18 cellular contexts compared by ENCODE assay signal in the genomic region with DNA sequence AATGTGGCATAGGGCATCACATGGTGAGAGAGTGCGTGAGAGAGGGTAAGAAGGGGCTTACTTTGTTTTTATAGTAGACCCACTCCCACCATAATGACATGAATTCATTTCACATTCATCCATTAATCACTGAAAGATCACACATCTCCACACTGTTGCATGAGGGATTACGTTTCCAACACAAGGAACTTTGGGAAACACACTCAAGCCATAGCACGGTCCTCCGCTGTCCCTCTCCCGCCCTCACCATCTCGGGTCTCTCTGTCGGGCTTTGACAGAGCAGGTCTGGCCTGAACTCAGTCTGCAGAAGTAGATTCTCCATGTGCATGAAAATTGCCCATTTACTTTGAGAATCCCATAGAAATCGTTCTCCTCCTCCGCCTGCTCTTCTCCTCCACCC.
DNase-seq lines count a peak whose midpoint lies in the region; ATAC-seq, FAIRE-seq and TF ChIP-seq lines count a peak whose summit lies in the region.
"Had no signal": no experiment of that assay in that cellular context is flagged by ENCODE, and none has a peak within 500 bp of the region (broad histone marks: within the 10 kb centered on the region; RNA-seq: fewer than 3 reads in every experiment).

No MANE protein-coding gene starts in this region.

- no peaks in the 10 kb centered on the region for H3K4me1 Mint-ChIP-seq in activated T-cell treated with anti-CD3 and anti-CD28 coated beads, Interleukin-2, amount 50 U/mL, for 24 hours (ENCODE audit: low read depth)
- H3K4me1 Mint-ChIP-seq: B cell; CD8-positive, alpha-beta memory T cell had no signal

- H3K36me3 ChIP-seq in bronchial epithelial cell (ENCODE audit: control insufficient read depth, insufficient read depth, low read length) (no peaks in the 10 kb centered on the region), mesendoderm (ENCODE audit: control insufficient read depth, insufficient read depth, low read length) (no peaks in the 10 kb centered on the region), testis (ENCODE audit: low read depth, missing control alignments) (no peaks in the 10 kb centered on the region)

- no peak overlapping the region for H3K27ac Mint-ChIP-seq in activated T-cell treated with anti-CD3 and anti-CD28 coated beads, Interleukin-2, amount 50 U/mL, for 24 hours
- H3K27ac Mint-ChIP-seq: B cell; CD8-positive, alpha-beta memory T cell had no signal

- H3K27me3 ChIP-seq in bronchial epithelial cell (ENCODE audit: control insufficient read depth, insufficient read depth, low read length): peaks cover 2% of the 10 kb centered on the region
- H3K27me3 ChIP-seq in mesendoderm (ENCODE audit: insufficient read depth, low read length, poor library complexity): no peaks in the 10 kb centered on the region
- no peaks in the 10 kb centered on the region for H3K27me3 ChIP-seq in testis

- no peaks in the 10 kb centered on the region for H3K79me2 ChIP-seq in mesendoderm (ENCODE audit: control insufficient read depth, insufficient read depth, low read length)

- no peak overlapping the region for H2BK120ac ChIP-seq in mesendoderm (ENCODE audit: low read depth, low read length)

- TF ChIP-seq CTCF in bronchial epithelial cell (IDR thresholded peaks at IDR 0.05; ENCODE audit: insufficient read depth, low read length, severe bottlenecking) (no peak), testis (IDR thresholded peaks at IDR 0.05) (no peak)

- H3K4me2 ChIP-seq in mesendoderm (ENCODE audit: low read length): no peak overlapping the region

- no peak overlapping the region for H2BK15ac ChIP-seq in mesendoderm (replicated peaks; ENCODE audit: low read depth)

- peak; percentile 7 for DNase-seq in activated T-cell treated with anti-CD3 and anti-CD28 coated beads, Interleukin-2, amount 50 U/mL, for 24 hours
- no peak for DNase-seq in activated T-cell treated with anti-CD3 and anti-CD28 coated beads, Interleukin-2, amount 50 U/mL, for 48 hours
- no peak for DNase-seq in bronchial epithelial cell (ENCODE audit: low read depth)
- DNase-seq in mesendoderm: no peak
- DNase-seq in testis: peak; percentile 8
- DNase-seq in NCI-H226: no peak
- no peak for DNase-seq in NOMO-1 treated with DMSO at 0.1 percent for 48 hours (lab: John Stamatoyannopoulos, UW; ENCODE audit: unreplicated experiment)
- DNase-seq: CD8-positive, alpha-beta memory T cell; MM.1S; NCI-H1105; NCI-H1694 treated with DMSO at 0.1 percent for 48 hours; NCI-H510A; NCI-H82; Right ventricle myocardium superior had no signal

- H3K36me3 Mint-ChIP-seq in activated T-cell treated with anti-CD3 and anti-CD28 coated beads, Interleukin-2, amount 50 U/mL, for 24 hours (ENCODE audit: low read depth): no peaks in the 10 kb centered on the region
- H3K36me3 Mint-ChIP-seq: CD8-positive, alpha-beta memory T cell had no signal

- H4K8ac ChIP-seq in mesendoderm (ENCODE audit: low read depth, low read length): no peak overlapping the region

- H3K79me1 ChIP-seq in mesendoderm (ENCODE audit: low read length): no peaks in the 10 kb centered on the region

- H2BK5ac ChIP-seq in mesendoderm (ENCODE audit: low read length): no peak overlapping the region

- H4K5ac ChIP-seq in mesendoderm (ENCODE audit: low read length): no peak overlapping the region

- peak; percentile 58 for FAIRE-seq in bronchial epithelial cell (lab: Jason Lieb, UNC)
- FAIRE-seq: H54 had no signal

- H3K4ac ChIP-seq in mesendoderm (ENCODE audit: low read depth, low read length): no peak overlapping the region

- no peaks in the 10 kb centered on the region for H3K9me3 ChIP-seq in testis

- no peak for ATAC-seq in HG03469 (IDR thresholded peaks at IDR 0.05; ENCODE audit: unreplicated experiment)
- ATAC-seq: Panc1 had no signal

- no peaks in the 10 kb centered on the region for H3K9me3 Mint-ChIP-seq in activated T-cell treated with anti-CD3 and anti-CD28 coated beads, Interleukin-2, amount 50 U/mL, for 24 hours
- H3K9me3 Mint-ChIP-seq: CD8-positive, alpha-beta memory T cell had no signal

- intact Hi-C loops in testis (cut with DNase I; ENCODE audit: low total_unique reads): no loop called here

- H3K4me3 ChIP-seq in bronchial epithelial cell (ENCODE audit: low read depth, low read length) (no peak overlapping the region), mesendoderm (ENCODE audit: low read length) (no peak overlapping the region), testis (no peak overlapping the region)

- H3K56ac ChIP-seq in mesendoderm (ENCODE audit: low read length): no peak overlapping the region

- no peak overlapping the region for H3K4me3 Mint-ChIP-seq in activated T-cell treated with anti-CD3 and anti-CD28 coated beads, Interleukin-2, amount 50 U/mL, for 24 hours
- H3K4me3 Mint-ChIP-seq: B cell; CD8-positive, alpha-beta memory T cell had no signal

- H3K27me3 Mint-ChIP-seq in activated T-cell treated with anti-CD3 and anti-CD28 coated beads, Interleukin-2, amount 50 U/mL, for 24 hours: peaks cover 9% of the 10 kb centered on the region

- H3K4me1 ChIP-seq in mesendoderm (ENCODE audit: control insufficient read depth, low read depth, low read length) (peaks cover 17% of the 10 kb centered on the region), testis (no peaks in the 10 kb centered on the region)

- no peak overlapping the region for H3K23ac ChIP-seq in mesendoderm (ENCODE audit: low read length)

- peak overlapping the region; percentile 2 for H3K27ac ChIP-seq in mesendoderm (ENCODE audit: low read depth, low read length)
- H3K27ac ChIP-seq in testis: no peak overlapping the region

- no CpG with 5 or more reads among the region's 9 CpGs for WGBS in mesendoderm (ENCODE audit: extremely low coverage, insufficient coverage, low lambda C conversion rate)
- 78 to 82% methylated on average over 9 of the region's 9 CpGs for WGBS in testis, 2 donors

- H3K9ac ChIP-seq in mesendoderm (ENCODE audit: low read length): no peak overlapping the region

- no peak for TF ChIP-seq POLR2A in testis (IDR thresholded peaks at IDR 0.05)

- no peak overlapping the region for H2AK5ac ChIP-seq in mesendoderm (ENCODE audit: low read length)

- H3K18ac ChIP-seq in mesendoderm (ENCODE audit: low read length): no peak overlapping the region

Comparison
In these comparisons a context has a peak if more than half of its experiments do, and no peak if none do; other contexts are left out.
1. DNase-seq: peak in activated T-cell treated with anti-CD3 and anti-CD28 coated beads, Interleukin-2, amount 50 U/mL, for 24 hours (single experiment) and testis (single experiment); none in activated T-cell treated with anti-CD3 and anti-CD28 coated beads, Interleukin-2, amount 50 U/mL, for 48 hours (0 of 2), bronchial epithelial cell (single experiment), mesendoderm (single experiment), NCI-H226 (single experiment) and NOMO-1 treated with DMSO at 0.1 percent for 48 hours (single experiment).